In the genomic region with DNA sequence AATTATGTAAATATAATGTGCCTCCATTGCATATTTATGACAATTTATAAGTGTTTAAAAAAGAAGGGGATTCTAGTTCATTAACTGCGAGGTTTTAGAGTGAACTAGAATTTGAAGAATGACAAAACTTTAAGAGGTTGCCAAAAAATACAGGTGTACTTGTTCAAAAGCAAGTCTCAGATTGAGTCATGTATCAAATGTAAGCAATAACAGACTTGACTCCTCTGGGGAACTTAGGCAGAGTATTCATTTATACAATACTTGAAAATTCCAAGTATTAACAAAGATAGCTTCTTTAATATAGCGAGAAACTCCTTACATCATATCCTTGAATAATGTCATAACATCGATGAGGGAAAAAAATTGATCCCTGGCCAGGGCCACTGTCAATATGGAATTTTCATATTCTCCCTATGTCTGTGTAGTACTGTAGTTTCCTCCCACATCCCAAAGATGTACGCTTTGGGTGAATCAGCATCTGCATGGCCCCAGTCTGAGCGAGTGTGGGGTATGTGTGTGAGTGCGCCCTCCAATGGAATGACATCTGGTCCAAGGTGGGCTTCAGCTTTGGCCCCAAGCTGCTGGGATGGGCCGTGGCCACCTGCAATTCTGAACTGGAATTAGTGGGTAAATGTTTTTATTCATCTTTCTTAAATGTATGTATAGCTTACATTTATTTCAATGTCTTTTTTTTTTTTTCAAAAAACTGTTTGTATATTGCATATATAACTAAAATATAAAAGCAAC, we compare ENCODE assay signal across 28 cellular contexts.
DNase-seq lines count a peak whose midpoint lies in the region; ATAC-seq, FAIRE-seq and TF ChIP-seq lines count a peak whose summit lies in the region.
"Had no signal": no experiment of that assay in that cellular context is flagged by ENCODE, and none has a peak within 500 bp of the region (broad histone marks: within the 10 kb centered on the region; RNA-seq: fewer than 3 reads in every experiment).

No MANE protein-coding gene starts in this region.

- no peak overlapping the region for H3K9ac ChIP-seq in neuronal stem cell (ENCODE audit: low read depth, low read length, poor library complexity)
- H3K9ac ChIP-seq: neural progenitor cell had no signal

- H3K4me2 ChIP-seq in neuronal stem cell (ENCODE audit: insufficient read depth, low read length, poor library complexity, severe bottlenecking) = no peak overlapping the region
- H3K4me2 ChIP-seq: neural progenitor cell had no signal

- TF ChIP-seq POLR2A in adrenal gland (IDR thresholded peaks at IDR 0.05) = no peak

- no peak for ATAC-seq in Right ventricle myocardium inferior
- ATAC-seq in GM19467 (IDR thresholded peaks at IDR 0.05; ENCODE audit: unreplicated experiment) = no peak
- no peak for ATAC-seq in aorta (ENCODE audit: low FRiP score)
- ATAC-seq: heart right ventricle; HepG2; stimulated activated naive CD8-positive, alpha-beta T cell treated with anti-CD3 and anti-CD28 coated beads, Interleukin-15, Interleukin-2, amounts not matched to agents 100 U/mL and 50 U/mL, for 24 hours had no signal

- H2BK5ac ChIP-seq in neuronal stem cell (ENCODE audit: low read length) = no peak overlapping the region

- no peaks in the 10 kb centered on the region for H3K79me1 ChIP-seq in neuronal stem cell (ENCODE audit: low read depth, low read length)

- no peak overlapping the region for H3K23ac ChIP-seq in neuronal stem cell (ENCODE audit: low read depth, low read length, poor library complexity)

- no peak overlapping the region for H4K8ac ChIP-seq in neuronal stem cell (ENCODE audit: low read depth, low read length)

- no peaks in the 10 kb centered on the region for H3K9me3 ChIP-seq in right atrium auricular region
- H3K9me3 ChIP-seq in neuronal stem cell (replicated peaks in 1 of 2; ENCODE audit: control insufficient read depth in 2 of 2, insufficient read depth in 1 of 2, low read depth in 1 of 2, low read length in 2 of 2) = no peaks in the 10 kb centered on the region
- H3K9me3 ChIP-seq in aorta (ENCODE audit: control insufficient read depth, low read length) = no peaks in the 10 kb centered on the region
- H3K9me3 ChIP-seq in adrenal gland (replicated peaks in 1 of 3) = no peaks in the 10 kb centered on the region
- H3K9me3 ChIP-seq: heart right ventricle, prostate gland, testis had no signal

- FAIRE-seq in bronchial epithelial cell (lab: Jason Lieb, UNC) = no peak
- FAIRE-seq: H1, HepG2, urothelium cell line had no signal

- no peak for TF ChIP-seq CTCF in right atrium auricular region (IDR thresholded peaks at IDR 0.05)
- TF ChIP-seq CTCF in bronchial epithelial cell (IDR thresholded peaks at IDR 0.05; ENCODE audit: insufficient read depth, low read length, severe bottlenecking) = no peak
- TF ChIP-seq CTCF in adrenal gland (IDR thresholded peaks at IDR 0.05) = no peak

- no peak overlapping the region for H2AK5ac ChIP-seq in neuronal stem cell (ENCODE audit: low read depth, low read length)

- DNase-seq in Right ventricle myocardium inferior (ENCODE audit: missing footprints) = peak; percentile 54
- DNase-seq in right atrium auricular region (ENCODE audit: low spot score) = no peak
- DNase-seq in bronchial epithelial cell (ENCODE audit: low read depth) = peak; percentile 35
- peak; percentile 19 for DNase-seq in iPS-NIHi7 (ENCODE audit: extremely low spot score)
- no peak for DNase-seq in neuronal stem cell (ENCODE audit: low spot score)
- DNase-seq in aorta = no peak
- no peak for DNase-seq in adrenal gland
- DNase-seq: activated CD4-positive, alpha-beta T cell treated with anti-CD3 and anti-CD28 coated beads for 48 hours; activated T-cell treated with anti-CD3 and anti-CD28 coated beads, Interleukin-2, amount 50 U/mL, for 24 hours; central memory CD4-positive, alpha-beta T cell; dermis blood vessel endothelial cell; DMS153; heart right ventricle; Kasumi-1; mesenchymal stem cell; NCI-H1694 treated with DMSO at 0.1 percent for 48 hours; NCI-H2171 treated with DMSO at 0.1 percent for 48 hours; NCI-H524 treated with DMSO at 0.1 percent for 48 hours; NK-92 treated with Interleukin-12 subunit alpha and Interleukin-12 subunit beta, amount 100 ng/mL, for 24 hours; SHP77 treated with DMSO at 0.1 percent for 48 hours; stimulated activated naive CD8-positive, alpha-beta T cell treated with anti-CD3 and anti-CD28 coated beads, Interleukin-15, Interleukin-2, amounts not matched to agents 100 U/mL and 50 U/mL, for 24 hours; testis had no signal

- H3K36me3 ChIP-seq in right atrium auricular region = no peaks in the 10 kb centered on the region
- no peaks in the 10 kb centered on the region for H3K36me3 ChIP-seq in bronchial epithelial cell (ENCODE audit: control insufficient read depth, insufficient read depth, low read length)
- peaks cover 0 to 8% of the 10 kb centered on the region in 2 donors for H3K36me3 ChIP-seq in neuronal stem cell (replicated peaks in 1 of 2; ENCODE audit: control insufficient read depth in 2 of 2, insufficient read depth in 2 of 2, low read length in 2 of 2)
- no peaks in the 10 kb centered on the region for H3K36me3 ChIP-seq in aorta (ENCODE audit: control insufficient read depth in 1 of 2, insufficient read depth in 2 of 2, low read length in 1 of 2)
- no peaks in the 10 kb centered on the region for H3K36me3 ChIP-seq in adrenal gland (replicated peaks in 1 of 2)
- H3K36me3 ChIP-seq: neural progenitor cell, prostate gland had no signal

- H3K27ac ChIP-seq in right atrium auricular region (no peak overlapping the region), neuronal stem cell (replicated peaks; ENCODE audit: low read length) (no peak overlapping the region), aorta (ENCODE audit: low read depth in 1 of 2, low read length in 2 of 2) (no peak overlapping the region), adrenal gland (no peak overlapping the region)
- H3K27ac ChIP-seq: heart right ventricle, neural progenitor cell, prostate gland, testis had no signal

- H2BK12ac ChIP-seq in neuronal stem cell (ENCODE audit: low read length) = no peak overlapping the region

- H3K4me1 ChIP-seq in right atrium auricular region (no peaks in the 10 kb centered on the region), neuronal stem cell (ENCODE audit: control insufficient read depth in 2 of 2, insufficient read depth in 1 of 2, low read depth in 1 of 2, low read length in 2 of 2) (no peaks in the 10 kb centered on the region), aorta (ENCODE audit: control insufficient read depth in 1 of 2, insufficient read depth in 2 of 2, low read length in 2 of 2) (peaks cover 0 to 7% of the 10 kb centered on the region in 2 donors), adrenal gland (replicated peaks in 1 of 2) (no peaks in the 10 kb centered on the region)
- H3K4me1 ChIP-seq: neural progenitor cell, prostate gland, testis had no signal

- WGBS in neuronal stem cell (ENCODE audit: extremely low coverage in 2 of 2, insufficient read length in 2 of 2, insufficient replicate concordance in 1 of 2), 2 donors = no CpG with 5 or more reads among the region's 7 CpGs
- 49 to 58% methylated on average over 7 of the region's 7 CpGs for WGBS in aorta, 2 donors
- WGBS in adrenal gland, 4 donors = 79 to 95% (median 82%) methylated on average over 7 of the region's 7 CpGs

- H3K27me3 ChIP-seq in right atrium auricular region (no peaks in the 10 kb centered on the region), bronchial epithelial cell (ENCODE audit: control insufficient read depth, insufficient read depth, low read length) (no peaks in the 10 kb centered on the region), neuronal stem cell (ENCODE audit: control insufficient read depth in 3 of 3, insufficient read depth in 3 of 3, low read depth in 1 of 3, low read length in 3 of 3) (no peaks in the 10 kb centered on the region), aorta (ENCODE audit: control insufficient read depth in 1 of 2, insufficient read depth in 2 of 2, low read length in 1 of 2) (no peaks in the 10 kb centered on the region), adrenal gland (no peaks in the 10 kb centered on the region)
- H3K27me3 ChIP-seq: heart right ventricle, neural progenitor cell, testis had no signal

- H3K4me3 ChIP-seq in right atrium auricular region (no peak overlapping the region), bronchial epithelial cell (ENCODE audit: low read depth, low read length) (no peak overlapping the region), neuronal stem cell (ENCODE audit: low read length in 2 of 2) (no peak overlapping the region), aorta (ENCODE audit: low read length in 2 of 2) (no peak overlapping the region), adrenal gland (no peak overlapping the region)
- H3K4me3 ChIP-seq: heart right ventricle, neural progenitor cell, prostate gland, testis had no signal

- no peak overlapping the region for H4K91ac ChIP-seq in neuronal stem cell (ENCODE audit: low read depth, low read length, poor library complexity)

- no peak overlapping the region for H3K4ac ChIP-seq in neuronal stem cell (ENCODE audit: low read length)

- intact Hi-C loops in Right ventricle myocardium inferior (cut with DNase I) = no loop called here
- intact Hi-C loops in aorta (cut with DNase I) = loop anchor here in 1 of 2 donors (10.0 kb wide), 1 partner anchor 64 kb away; no protein-coding TSS in a partner anchor
- intact Hi-C loops in adrenal gland (cut with DNase I) = no loop called here

- H2AFZ ChIP-seq in neuronal stem cell (ENCODE audit: low read length) = no peak overlapping the region
- H2AFZ ChIP-seq: neural progenitor cell had no signal

- H2BK120ac ChIP-seq in neuronal stem cell (ENCODE audit: low read depth, low read length) = no peak overlapping the region

- no peak overlapping the region for H3K14ac ChIP-seq in neuronal stem cell (ENCODE audit: low read length)

- H2BK15ac ChIP-seq in neuronal stem cell (ENCODE audit: low read length) = no peak overlapping the region

- no peak overlapping the region for H3K18ac ChIP-seq in neuronal stem cell (ENCODE audit: low read length)

Comparison
In these comparisons a context has a peak if more than half of its experiments do, and no peak if none do; other contexts are left out.
1. DNase-seq: peak in Right ventricle myocardium inferior (single experiment), bronchial epithelial cell (single experiment) and iPS-NIHi7 (single experiment); none in right atrium auricular region (single experiment), neuronal stem cell (single experiment), aorta (0 of 2) and adrenal gland (0 of 7).